ENCODE assay signal across 32 cellular contexts in genomic region chr17:14827394-14827793, GRCh38.
"Had no signal": no experiment of that assay in that cellular context is flagged by ENCODE, and none has a peak within 500 bp of the region (broad histone marks: within the 10 kb centered on the region; RNA-seq: fewer than 3 reads in every experiment).

No MANE protein-coding gene starts in this region.

- H3K4me3 Mint-ChIP-seq: activated CD4-positive, alpha-beta T cell treated with anti-CD3 and anti-CD28 coated beads, Interleukin-2, amount 10 ng/mL, durations not matched to agents 24 days and 14 days; activated CD8-positive, alpha-beta T cell treated with anti-CD3 and anti-CD28 coated beads for 36 hours; activated naive CD4-positive, alpha-beta T cell treated with anti-CD3 and anti-CD28 coated beads, Interleukin-2, amount 50 U/mL, for 24 hours; activated naive CD8-positive, alpha-beta T cell treated with anti-CD3 and anti-CD28 coated beads, Interleukin-2, amount 10 ng/mL, durations not matched to agents 7 days and 5 days; activated T-cell treated with anti-CD3 and anti-CD28 coated beads, Interleukin-2, amount 50 U/mL, for 72 hours; activated T-helper 17 cell treated with anti-CD3 and anti-CD28 coated beads, Interleukin-2, amount 50 U/mL, for 72 hours had no signal

- H3K4me1 Mint-ChIP-seq: activated CD4-positive, alpha-beta T cell treated with anti-CD3 and anti-CD28 coated beads, Interleukin-2, amount 10 ng/mL, durations not matched to agents 24 days and 14 days; activated naive CD4-positive, alpha-beta T cell treated with anti-CD3 and anti-CD28 coated beads, Interleukin-2, amount 50 U/mL, for 24 hours; activated naive CD8-positive, alpha-beta T cell treated with anti-CD3 and anti-CD28 coated beads, Interleukin-2, amount 10 ng/mL, durations not matched to agents 7 days and 5 days; activated T-helper 17 cell treated with anti-CD3 and anti-CD28 coated beads, Interleukin-2, amount 50 U/mL, for 72 hours had no signal

- H3K4me3 ChIP-seq: ascending aorta, cardiac muscle cell, MG63, Peyer's patch, SJSA1 had no signal

- H3K4me1 ChIP-seq: ascending aorta, Peyer's patch, SJSA1 had no signal

- H3K27ac ChIP-seq: ascending aorta, cardiac muscle cell, Peyer's patch, SJSA1 had no signal

- H3K27ac Mint-ChIP-seq: activated CD4-positive, alpha-beta T cell treated with anti-CD3 and anti-CD28 coated beads, Interleukin-2, amount 10 ng/mL, durations not matched to agents 24 days and 14 days; activated CD8-positive, alpha-beta T cell treated with anti-CD3 and anti-CD28 coated beads for 36 hours; activated naive CD4-positive, alpha-beta T cell treated with anti-CD3 and anti-CD28 coated beads, Interleukin-2, amount 50 U/mL, for 24 hours; activated naive CD8-positive, alpha-beta T cell treated with anti-CD3 and anti-CD28 coated beads, Interleukin-2, amount 10 ng/mL, durations not matched to agents 7 days and 5 days; activated T-cell treated with anti-CD3 and anti-CD28 coated beads, Interleukin-2, amount 50 U/mL, for 72 hours; activated T-helper 17 cell treated with anti-CD3 and anti-CD28 coated beads, Interleukin-2, amount 50 U/mL, for 72 hours had no signal

- H3K9me3 ChIP-seq: ascending aorta, MG63, SJSA1 had no signal

- H3K36me3 Mint-ChIP-seq: activated naive CD8-positive, alpha-beta T cell treated with anti-CD3 and anti-CD28 coated beads, Interleukin-2, amount 10 ng/mL, durations not matched to agents 7 days and 5 days had no signal

- DNase-seq: activated CD4-positive, alpha-beta T cell treated with anti-CD3 and anti-CD28 coated beads, Interleukin-2, amount 10 ng/mL, durations not matched to agents 24 days and 14 days; activated CD4-positive, alpha-beta T cell treated with anti-CD3 and anti-CD28 coated beads, Interleukin-2, amount 50 U/mL, for 4 hours; activated CD8-positive, alpha-beta T cell treated with anti-CD3 and anti-CD28 coated beads for 36 hours; activated gamma-delta T cell; activated naive CD4-positive, alpha-beta T cell treated with Interleukin-2 at 50 U/mL for 16 hours; activated naive CD8-positive, alpha-beta T cell treated with anti-CD3 and anti-CD28 coated beads, Interleukin-2, amount 10 ng/mL, durations not matched to agents 7 days and 5 days; activated T-cell treated with anti-CD3 and anti-CD28 coated beads, Interleukin-2, amount 50 U/mL, for 1 hour; activated T-cell treated with anti-CD3 and anti-CD28 coated beads, Interleukin-2, amount 50 U/mL, for 72 hours; amygdala; Kasumi-1; KG1; MG63; NCI-H1048; NCI-H1105 treated with DMSO at 0.1 percent for 48 hours; NCI-H1436; NCI-H1694; NCI-H1930; NCI-H2081 treated with DMSO at 0.1 percent for 48 hours; NCI-H226; NCI-H446 treated with DMSO at 0.1 percent for 48 hours; NCI-H524; PC-3; Peyer's patch; RPMI8226; SHP77 treated with DMSO at 0.1 percent for 48 hours; T-helper 1 cell had no signal

- H3K36me3 ChIP-seq: ascending aorta, cardiac muscle cell, MG63, Peyer's patch, SJSA1 had no signal

- H3K27me3 ChIP-seq: ascending aorta, cardiac muscle cell, MG63, Peyer's patch, SJSA1 had no signal

- H3K27me3 Mint-ChIP-seq: activated CD4-positive, alpha-beta T cell treated with anti-CD3 and anti-CD28 coated beads, Interleukin-2, amount 10 ng/mL, durations not matched to agents 24 days and 14 days; activated CD8-positive, alpha-beta T cell treated with anti-CD3 and anti-CD28 coated beads for 36 hours had no signal

- H3K9me3 Mint-ChIP-seq: activated CD4-positive, alpha-beta T cell treated with anti-CD3 and anti-CD28 coated beads, Interleukin-2, amount 10 ng/mL, durations not matched to agents 24 days and 14 days had no signal

- ATAC-seq: activated CD8-positive, alpha-beta T cell treated with anti-CD3 and anti-CD28 coated beads for 36 hours; activated T-cell treated with anti-CD3 and anti-CD28 coated beads, Interleukin-2, amount 50 U/mL, for 72 hours; activated T-helper 17 cell treated with anti-CD3 and anti-CD28 coated beads, Interleukin-2, amount 50 U/mL, for 72 hours; PC-3; SK-N-SH treated with all-trans-retinoic acid at 6 μM for 48 hours had no signal
